Comparison of ENCODE assay signal across 1 cellular context in the genomic region with DNA sequence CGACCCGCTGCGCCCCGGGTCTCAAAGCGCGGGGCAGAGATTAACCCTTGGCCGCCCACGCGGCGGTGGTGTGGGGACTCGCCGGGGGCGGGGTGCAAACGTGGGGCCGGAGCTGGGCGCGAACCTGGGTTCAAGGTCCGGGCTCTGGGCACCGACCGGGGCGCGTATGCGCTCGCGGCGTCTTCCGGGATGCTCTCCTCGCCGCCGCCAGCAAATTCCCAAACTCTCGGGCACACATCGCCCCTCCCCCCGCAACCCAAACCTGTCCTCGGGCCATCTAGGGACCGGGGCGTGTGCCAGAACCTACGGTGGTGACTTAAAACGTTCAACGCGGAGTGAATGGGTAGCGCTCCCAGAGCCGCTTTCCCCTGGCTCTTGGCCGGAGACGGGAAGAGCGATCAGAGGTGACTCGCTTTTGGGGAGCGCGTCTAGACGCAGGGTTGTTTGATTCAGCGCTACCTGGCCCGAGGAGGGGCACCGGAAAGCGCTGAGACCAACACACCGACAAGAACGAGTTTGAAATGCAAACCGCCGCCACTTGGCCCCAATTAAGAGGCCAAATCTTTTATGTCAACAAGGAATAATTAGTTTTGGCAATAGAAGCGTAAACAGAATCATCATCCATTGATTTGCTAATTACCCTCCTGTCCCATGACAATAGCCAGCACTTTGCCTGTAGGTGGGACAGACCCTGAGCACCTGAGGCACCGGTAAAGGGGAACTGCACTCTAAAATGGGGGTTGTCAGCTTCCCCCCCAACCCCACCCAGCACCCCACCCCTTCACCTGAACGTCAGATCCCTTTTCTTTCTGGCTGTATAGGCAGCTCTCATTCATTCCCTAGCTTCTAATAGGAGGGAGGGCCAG.
TF ChIP-seq lines count a peak whose summit lies in the region.

No MANE protein-coding gene starts in this region.

TF ChIP-seq in HEK293, 187 proteins besides CTCF, POLR2A, EP300 and RAD21 (continued from another document and continues in another):
- TF ChIP-seq ZBTB6 (tag by site-specific recombination; IDR thresholded peaks at IDR 0.05): 0 out of 2 replicates have a peak, but pooled peaks have one; percentile 22
- peak; percentile 40; the same call in 1 of the 2 replicates for TF ChIP-seq GLIS2 (tag by site-specific recombination; IDR thresholded peaks at IDR 0.05)
- no peak for TF ChIP-seq ZFP37 (tag by site-specific recombination; IDR thresholded peaks at IDR 0.05)
- no peak for TF ChIP-seq ZNF18 (tag by site-specific recombination; IDR thresholded peaks at IDR 0.05)
- no peak for TF ChIP-seq ZNF747 (tag by site-specific recombination; IDR thresholded peaks at IDR 0.05)
- no peak for TF ChIP-seq ZNF48 (tag by site-specific recombination; IDR thresholded peaks at IDR 0.05)
- no peak; the same call in 1 of the 2 replicates for TF ChIP-seq ZNF777 (tag by site-specific recombination; IDR thresholded peaks at IDR 0.05; ENCODE audit: borderline replicate concordance)
- TF ChIP-seq ZBTB17 (tag by site-specific recombination; IDR thresholded peaks at IDR 0.05): no peak; the same call in none of the 2 replicates
- peak; percentile 75 for TF ChIP-seq ZNF629 (tag by site-specific recombination; IDR thresholded peaks at IDR 0.05)
- no peak for TF ChIP-seq ZSCAN23 (tag by site-specific recombination; IDR thresholded peaks at IDR 0.05)
- no peak for TF ChIP-seq ZBTB1 (tag by site-specific recombination; IDR thresholded peaks at IDR 0.05)
- TF ChIP-seq GLI2 (tag by site-specific recombination; IDR thresholded peaks at IDR 0.05; ENCODE audit: borderline replicate concordance, low read depth): no peak
- TF ChIP-seq, protein P1, sequence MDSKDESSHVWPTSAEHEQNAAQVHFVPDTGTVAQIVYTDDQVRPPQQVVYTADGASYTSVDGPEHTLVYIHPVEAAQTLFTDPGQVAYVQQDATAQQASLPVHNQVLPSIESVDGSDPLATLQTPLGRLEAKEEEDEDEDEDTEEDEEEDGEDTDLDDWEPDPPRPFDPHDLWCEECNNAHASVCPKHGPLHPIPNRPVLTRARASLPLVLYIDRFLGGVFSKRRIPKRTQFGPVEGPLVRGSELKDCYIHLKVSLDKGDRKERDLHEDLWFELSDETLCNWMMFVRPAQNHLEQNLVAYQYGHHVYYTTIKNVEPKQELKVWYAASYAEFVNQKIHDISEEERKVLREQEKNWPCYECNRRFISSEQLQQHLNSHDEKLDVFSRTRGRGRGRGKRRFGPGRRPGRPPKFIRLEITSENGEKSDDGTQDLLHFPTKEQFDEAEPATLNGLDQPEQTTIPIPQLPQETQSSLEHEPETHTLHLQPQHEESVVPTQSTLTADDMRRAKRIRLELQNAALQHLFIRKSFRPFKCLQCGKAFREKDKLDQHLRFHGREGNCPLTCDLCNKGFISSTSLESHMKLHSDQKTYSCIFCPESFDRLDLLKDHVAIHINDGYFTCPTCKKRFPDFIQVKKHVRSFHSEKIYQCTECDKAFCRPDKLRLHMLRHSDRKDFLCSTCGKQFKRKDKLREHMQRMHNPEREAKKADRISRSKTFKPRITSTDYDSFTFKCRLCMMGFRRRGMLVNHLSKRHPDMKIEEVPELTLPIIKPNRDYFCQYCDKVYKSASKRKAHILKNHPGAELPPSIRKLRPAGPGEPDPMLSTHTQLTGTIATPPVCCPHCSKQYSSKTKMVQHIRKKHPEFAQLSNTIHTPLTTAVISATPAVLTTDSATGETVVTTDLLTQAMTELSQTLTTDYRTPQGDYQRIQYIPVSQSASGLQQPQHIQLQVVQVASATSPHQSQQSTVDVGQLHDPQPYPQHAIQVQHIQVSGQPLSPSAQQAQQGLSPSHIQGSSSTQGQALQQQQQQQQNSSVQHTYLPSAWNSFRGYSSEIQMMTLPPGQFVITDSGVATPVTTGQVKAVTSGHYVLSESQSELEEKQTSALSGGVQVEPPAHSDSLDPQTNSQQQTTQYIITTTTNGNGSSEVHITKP (tag by site-specific recombination; IDR thresholded peaks at IDR 0.05): peak; percentile 35; the same call in 1 of the 2 replicates
- TF ChIP-seq ZNF621 (tag by site-specific recombination; IDR thresholded peaks at IDR 0.05): no peak
- TF ChIP-seq TCF7L2 (IDR thresholded peaks at IDR 0.05; ENCODE audit: borderline replicate concordance, low read depth, low read length): no peak
- TF ChIP-seq ZNF830 (tag by site-specific recombination; IDR thresholded peaks at IDR 0.05; ENCODE audit: low read depth): no peak
- no peak for TF ChIP-seq SCRT2 (tag by site-specific recombination; IDR thresholded peaks at IDR 0.05)
- TF ChIP-seq ZXDB (tag by site-specific recombination; IDR thresholded peaks at IDR 0.05): 0 out of 2 replicates have a peak, but pooled peaks have one; percentile 49
- TF ChIP-seq ZNF843 (tag by site-specific recombination; IDR thresholded peaks at IDR 0.05): peak; percentile 72
- TF ChIP-seq ZNF473 (tag by site-specific recombination; IDR thresholded peaks at IDR 0.05): no peak
- TF ChIP-seq ZNF223 (tag by site-specific recombination; IDR thresholded peaks at IDR 0.05): no peak
- peak; percentile 60; the same call in 1 of the 2 replicates for TF ChIP-seq ZFP69B (tag by site-specific recombination; IDR thresholded peaks at IDR 0.05)
- peak; percentile 86 for TF ChIP-seq BCL11B (tag by site-specific recombination; IDR thresholded peaks at IDR 0.05; ENCODE audit: low read depth)
- peak; percentile 91 for TF ChIP-seq ZNF600 (tag by site-specific recombination; IDR thresholded peaks at IDR 0.05)
- TF ChIP-seq ZNF302 (tag by site-specific recombination; IDR thresholded peaks at IDR 0.05; ENCODE audit: low read depth): no peak
- TF ChIP-seq, protein P2, sequence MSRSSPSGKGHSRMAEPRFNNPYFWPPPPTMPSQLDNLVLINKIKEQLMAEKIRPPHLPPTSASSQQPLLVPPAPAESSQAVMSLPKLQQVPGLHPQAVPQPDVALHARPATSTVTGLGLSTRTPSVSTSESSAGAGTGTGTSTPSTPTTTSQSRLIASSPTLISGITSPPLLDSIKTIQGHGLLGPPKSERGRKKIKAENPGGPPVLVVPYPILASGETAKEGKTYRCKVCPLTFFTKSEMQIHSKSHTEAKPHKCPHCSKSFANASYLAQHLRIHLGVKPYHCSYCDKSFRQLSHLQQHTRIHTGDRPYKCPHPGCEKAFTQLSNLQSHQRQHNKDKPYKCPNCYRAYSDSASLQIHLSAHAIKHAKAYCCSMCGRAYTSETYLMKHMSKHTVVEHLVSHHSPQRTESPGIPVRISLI (tag by site-specific recombination; IDR thresholded peaks at IDR 0.05): no peak
- TF ChIP-seq ZNF521 (tag by site-specific recombination; IDR thresholded peaks at IDR 0.05): no peak
- no peak for TF ChIP-seq ZNF280C (tag by site-specific recombination; IDR thresholded peaks at IDR 0.05)
- no peak for TF ChIP-seq REST (tag by site-specific recombination; IDR thresholded peaks at IDR 0.05)
- TF ChIP-seq ZFP41 (tag by site-specific recombination; IDR thresholded peaks at IDR 0.05; ENCODE audit: borderline replicate concordance): no peak
- 0 out of 2 replicates have a peak, but pooled peaks have one; percentile 25 for TF ChIP-seq MYNN (tag by site-specific recombination; IDR thresholded peaks at IDR 0.05; ENCODE audit: borderline replicate concordance)
- no peak for TF ChIP-seq ZNF792 (tag by site-specific recombination; IDR thresholded peaks at IDR 0.05)
- 0 out of 2 replicates have a peak, but pooled peaks have one; percentile 16 for TF ChIP-seq ZNF449 (tag by site-specific recombination; IDR thresholded peaks at IDR 0.05)
- TF ChIP-seq, protein P3, sequence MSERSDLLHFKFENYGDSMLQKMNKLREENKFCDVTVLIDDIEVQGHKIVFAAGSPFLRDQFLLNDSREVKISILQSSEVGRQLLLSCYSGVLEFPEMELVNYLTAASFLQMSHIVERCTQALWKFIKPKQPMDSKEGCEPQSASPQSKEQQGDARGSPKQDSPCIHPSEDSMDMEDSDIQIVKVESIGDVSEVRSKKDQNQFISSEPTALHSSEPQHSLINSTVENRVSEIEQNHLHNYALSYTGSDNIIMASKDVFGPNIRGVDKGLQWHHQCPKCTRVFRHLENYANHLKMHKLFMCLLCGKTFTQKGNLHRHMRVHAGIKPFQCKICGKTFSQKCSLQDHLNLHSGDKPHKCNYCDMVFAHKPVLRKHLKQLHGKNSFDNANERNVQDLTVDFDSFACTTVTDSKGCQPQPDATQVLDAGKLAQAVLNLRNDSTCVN (tag by site-specific recombination; optimal IDR thresholded peaks at IDR 0.05): peak; percentile 90
- TF ChIP-seq, protein P4, sequence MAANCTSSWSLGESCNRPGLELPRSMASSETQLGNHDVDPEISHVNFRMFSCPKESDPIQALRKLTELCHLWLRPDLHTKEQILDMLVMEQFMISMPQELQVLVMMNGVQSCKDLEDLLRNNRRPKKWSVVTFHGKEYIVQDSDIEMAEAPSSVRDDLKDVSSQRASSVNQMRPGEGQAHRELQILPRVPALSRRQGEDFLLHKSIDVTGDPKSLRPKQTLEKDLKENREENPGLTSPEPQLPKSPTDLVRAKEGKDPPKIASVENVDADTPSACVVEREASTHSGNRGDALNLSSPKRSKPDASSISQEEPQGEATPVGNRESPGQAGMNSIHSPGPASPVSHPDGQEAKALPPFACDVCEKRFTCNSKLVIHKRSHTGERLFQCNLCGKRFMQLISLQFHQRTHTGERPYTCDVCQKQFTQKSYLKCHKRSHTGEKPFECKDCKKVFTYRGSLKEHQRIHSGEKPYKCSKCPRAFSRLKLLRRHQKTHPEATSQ (tag by site-specific recombination; IDR thresholded peaks at IDR 0.05): no peak
- TF ChIP-seq ZNF248 (tag by site-specific recombination; IDR thresholded peaks at IDR 0.05): no peak
